12 cellular contexts compared by ENCODE assay signal in genomic region chr2:237278593-237278992, GRCh38.
DNase-seq lines count a peak whose midpoint lies in the region; ATAC-seq and TF ChIP-seq lines count a peak whose summit lies in the region.
"Had no signal": no experiment of that assay in that cellular context is flagged by ENCODE, and none has a peak within 500 bp of the region (broad histone marks: within the 10 kb centered on the region; RNA-seq: fewer than 3 reads in every experiment).

No MANE protein-coding gene starts in this region.

- TF ChIP-seq POLR2A in sigmoid colon (IDR thresholded peaks at IDR 0.05), result no peak

- H3K27ac ChIP-seq in left ventricle myocardium inferior (replicated peaks), result peak overlapping the region; percentile 72
- H3K27ac ChIP-seq in sigmoid colon, result peak overlapping the region; percentile 56 to 87 (median 84)

- TF ChIP-seq EP300 in sigmoid colon (IDR thresholded peaks at IDR 0.05), result peak in 1 of 4 donors; percentile 28

- peak overlapping the region; percentile 33 for H3K4me3 Mint-ChIP-seq in T-helper 17 cell
- H3K4me3 Mint-ChIP-seq: dendritic cell treated with granulocyte-macrophage colony-stimulating factor and Interleukin-4, amounts not matched to agents 40 ng/mL and 50 ng/mL, for 4 days had no signal

- H3K9me3 ChIP-seq in T-helper 17 cell (ENCODE audit: control insufficient read depth, low read length, poor library complexity, severe bottlenecking) (no peaks in the 10 kb centered on the region), left ventricle myocardium inferior (replicated peaks) (peaks cover 5% of the 10 kb centered on the region), sigmoid colon (peaks cover 0 to 5% (median 0%) of the 10 kb centered on the region in 4 donors)

- H3K27ac Mint-ChIP-seq in T-helper 17 cell, result no peak overlapping the region
- H3K27ac Mint-ChIP-seq: dendritic cell treated with granulocyte-macrophage colony-stimulating factor and Interleukin-4, amounts not matched to agents 40 ng/mL and 50 ng/mL, for 4 days had no signal

- DNase-seq in AG08396 (ENCODE audit: low spot score) (peak; percentile 38), T-helper 17 cell (no peak), left ventricle myocardium inferior (peak; percentile 58), sigmoid colon (peak; percentile 92), DMS114 treated with DMSO at 0.1 percent for 48 hours (lab: John Stamatoyannopoulos, UW; ENCODE audit: unreplicated experiment) (no peak), NOMO-1 treated with DMSO at 0.1 percent for 48 hours (lab: John Stamatoyannopoulos, UW; ENCODE audit: unreplicated experiment) (no peak), DMS 273 (lab: John Stamatoyannopoulos, UW; ENCODE audit: unreplicated experiment) (no peak)
- DNase-seq: activated CD4-positive, alpha-beta T cell treated with anti-CD3 and anti-CD28 coated beads for 1 hour; NCI-H510A treated with DMSO at 0.1 percent for 48 hours; stimulated activated CD4-positive, alpha-beta T cell treated with anti-CD3 and anti-CD28 coated beads, Interleukin-4, amount 100 ng/mL, for 4 hours had no signal

- intact Hi-C loops in left ventricle myocardium inferior (cut with micrococcal nuclease) (no loop called here), sigmoid colon (cut with DNase I) (no loop called here)

- no peak for TF ChIP-seq CTCF in left ventricle myocardium inferior (IDR thresholded peaks at IDR 0.05; ENCODE audit: borderline replicate concordance)
- no peak for TF ChIP-seq CTCF in sigmoid colon (IDR thresholded peaks at IDR 0.05)

- H3K27me3 ChIP-seq in left ventricle myocardium inferior (ENCODE audit: low read depth) (no peaks in the 10 kb centered on the region), sigmoid colon (no peaks in the 10 kb centered on the region)

- no peaks in the 10 kb centered on the region for H3K36me3 Mint-ChIP-seq in T-helper 17 cell (ENCODE audit: low read depth)

- peaks cover 47% of the 10 kb centered on the region for H3K27me3 Mint-ChIP-seq in T-helper 17 cell

- H3K4me1 ChIP-seq in left ventricle myocardium inferior, result peaks cover 8% of the 10 kb centered on the region
- H3K4me1 ChIP-seq in sigmoid colon, result peaks cover 0 to 54% (median 51%) of the 10 kb centered on the region in 4 donors

- ATAC-seq in T-helper 17 cell (no peak), GM21447 (IDR thresholded peaks at IDR 0.05; ENCODE audit: unreplicated experiment) (no peak)

- H3K36me3 ChIP-seq in left ventricle myocardium inferior, result no peaks in the 10 kb centered on the region
- no peaks in the 10 kb centered on the region for H3K36me3 ChIP-seq in sigmoid colon

- no peaks in the 10 kb centered on the region for H3K4me1 Mint-ChIP-seq in T-helper 17 cell

- WGBS in sigmoid colon, 2 donors, result 60 to 71% methylated on average over 6 of the region's 6 CpGs

- H3K4me3 ChIP-seq in left ventricle myocardium inferior, result no peak overlapping the region
- no peak overlapping the region for H3K4me3 ChIP-seq in sigmoid colon

Comparison
In these comparisons a context has a peak if more than half of its experiments do, and no peak if none do; other contexts are left out.
1. DNase-seq: peak in AG08396 (single experiment), left ventricle myocardium inferior (single experiment) and sigmoid colon (single experiment); none in T-helper 17 cell (0 of 3), DMS114 treated with DMSO at 0.1 percent for 48 hours (single experiment), NOMO-1 treated with DMSO at 0.1 percent for 48 hours (single experiment) and DMS 273 (single experiment).